Comparison of ENCODE assay signal across 9 cellular contexts in genomic region chr11:76339217-76339616, GRCh38. TPM values are rescaled to one million over a fixed set of nuclear protein-coding genes. Genes with fewer than 3 reads are reported as not detected.
DNase-seq lines count a peak whose midpoint lies in the region; ATAC-seq and TF ChIP-seq lines count a peak whose summit lies in the region.
"Had no signal": no experiment of that assay in that cellular context is flagged by ENCODE, and none has a peak within 500 bp of the region (broad histone marks: within the 10 kb centered on the region; RNA-seq: fewer than 3 reads in every experiment).

No MANE protein-coding gene starts in this region.

- POLR2A ChIA-PET in activated CD8-positive, alpha-beta T cell treated with anti-CD3 and anti-CD28 coated beads, Interleukin-2, amount 10 ng/mL, durations not matched to agents 7 days and 5 days (lab: Charles Lee), result no interaction called here
- POLR2A ChIA-PET in WTC11 (lab: Charles Lee), result no interaction called here

- no peak for ATAC-seq in activated CD8-positive, alpha-beta T cell treated with anti-CD3 and anti-CD28 coated beads, Interleukin-2, amount 10 ng/mL, durations not matched to agents 7 days and 5 days
- ATAC-seq in right cardiac atrium (peak; percentile 93 to 97), WTC11 (no peak), HG03025 (IDR thresholded peaks at IDR 0.05; ENCODE audit: low FRiP score, unreplicated experiment) (no peak)

- peaks cover 21% of the 10 kb centered on the region for H3K4me1 Mint-ChIP-seq in activated CD8-positive, alpha-beta T cell treated with anti-CD3 and anti-CD28 coated beads, Interleukin-2, amount 10 ng/mL, durations not matched to agents 7 days and 5 days (ENCODE audit: low read depth)
- H3K4me1 Mint-ChIP-seq in WTC11, result no peaks in the 10 kb centered on the region
- H3K4me1 Mint-ChIP-seq in endodermal cell, result no peaks in the 10 kb centered on the region

- no peaks in the 10 kb centered on the region for H3K36me3 ChIP-seq in suprapubic skin
- no peaks in the 10 kb centered on the region for H3K36me3 ChIP-seq in endodermal cell (ENCODE audit: control insufficient read depth, insufficient read depth, low read length)

- peaks cover 17% of the 10 kb centered on the region for H3K9me3 Mint-ChIP-seq in activated CD8-positive, alpha-beta T cell treated with anti-CD3 and anti-CD28 coated beads, Interleukin-2, amount 10 ng/mL, durations not matched to agents 7 days and 5 days (ENCODE audit: insufficient read depth)
- H3K9me3 Mint-ChIP-seq in WTC11 (peaks cover 26% of the 10 kb centered on the region), endodermal cell (peaks cover 27% of the 10 kb centered on the region)

- peak overlapping the region; percentile 35 for H3K27ac Mint-ChIP-seq in activated CD8-positive, alpha-beta T cell treated with anti-CD3 and anti-CD28 coated beads, Interleukin-2, amount 10 ng/mL, durations not matched to agents 7 days and 5 days
- H3K27ac Mint-ChIP-seq in WTC11, result no peak overlapping the region
- no peak overlapping the region for H3K27ac Mint-ChIP-seq in endodermal cell

- intact Hi-C loops in right cardiac atrium (cut with DNase I), result no loop called here

- H3K9me3 ChIP-seq in right cardiac atrium (ENCODE audit: control insufficient read depth, low read length) (no peaks in the 10 kb centered on the region), suprapubic skin (no peaks in the 10 kb centered on the region), endodermal cell (ENCODE audit: control insufficient read depth, low read length) (peaks cover 25% of the 10 kb centered on the region)

- H3K27me3 ChIP-seq in HL-60 (ENCODE audit: insufficient read depth, poor library complexity, severe bottlenecking), result no peaks in the 10 kb centered on the region
- H3K27me3 ChIP-seq in right cardiac atrium (ENCODE audit: control insufficient read depth, insufficient read depth), result no peaks in the 10 kb centered on the region
- no peaks in the 10 kb centered on the region for H3K27me3 ChIP-seq in suprapubic skin
- H3K27me3 ChIP-seq in endodermal cell (ENCODE audit: control insufficient read depth, insufficient read depth, low read length, poor library complexity, severe bottlenecking), result no peaks in the 10 kb centered on the region

- no peak overlapping the region for H3K9ac ChIP-seq in endodermal cell (ENCODE audit: extremely low read depth, low read length, poor library complexity, severe bottlenecking)

- no peak overlapping the region for H3K4me3 ChIP-seq in HL-60 (replicated peaks; ENCODE audit: insufficient read depth, low read length)
- H3K4me3 ChIP-seq in right cardiac atrium (ENCODE audit: low read length), result no peak overlapping the region
- no peak overlapping the region for H3K4me3 ChIP-seq in suprapubic skin
- no peak overlapping the region for H3K4me3 ChIP-seq in endodermal cell (ENCODE audit: low read length)

- CTCF ChIA-PET in activated CD8-positive, alpha-beta T cell treated with anti-CD3 and anti-CD28 coated beads, Interleukin-2, amount 10 ng/mL, durations not matched to agents 7 days and 5 days (lab: Charles Lee), result no interaction called here
- CTCF ChIA-PET in WTC11 (lab: Charles Lee), result no interaction called here

- no peak for TF ChIP-seq POLR2A in suprapubic skin (IDR thresholded peaks at IDR 0.05)

- WGBS in right cardiac atrium, result 32% methylated on average over 6 of the region's 6 CpGs
- WGBS in suprapubic skin, result 36% methylated on average over 6 of the region's 6 CpGs
- WGBS in endodermal cell (ENCODE audit: insufficient coverage in 1 of 2, insufficient read length in 1 of 2), 2 experiments, result 84 to 96% methylated on average over 5 to 6 of the region's 6 CpGs

- peak overlapping the region; percentile 82 for H3K27ac ChIP-seq in HL-60 (replicated peaks)
- peak overlapping the region; percentile 75 for H3K27ac ChIP-seq in right cardiac atrium (ENCODE audit: low read length)
- H3K27ac ChIP-seq in suprapubic skin, result peak overlapping the region; percentile 27
- no peak overlapping the region for H3K27ac ChIP-seq in endodermal cell (ENCODE audit: low read depth, low read length)

- TF ChIP-seq CTCF in HL-60 (IDR thresholded peaks at IDR 0.05; ENCODE audit: insufficient read depth, low read length) (no peak), suprapubic skin (IDR thresholded peaks at IDR 0.05) (no peak), WTC11 (IDR thresholded peaks at IDR 0.05) (no peak), endodermal cell (conservative IDR thresholded peaks at IDR 0.05) (no peak)

- DNase-seq in HL-60 (ENCODE audit: low read depth in 1 of 2, low spot score in 1 of 2), result peak; percentile 66 to 90
- no peak for DNase-seq in activated CD8-positive, alpha-beta T cell treated with anti-CD3 and anti-CD28 coated beads, Interleukin-2, amount 10 ng/mL, durations not matched to agents 7 days and 5 days
- peak; percentile 75 to 89 (median 83) for DNase-seq in right cardiac atrium
- DNase-seq in suprapubic skin (ENCODE audit: low spot score in 2 of 2), result peak in 1 of 2 donors; percentile 88
- DNase-seq in AG08396 (ENCODE audit: low spot score), result no peak
- no peak for DNase-seq in WTC11 (ENCODE audit: low spot score)
- DNase-seq in endodermal cell, result no peak
- DNase-seq: NCI-H2171 had no signal

- peaks cover 5% of the 10 kb centered on the region for H3K4me1 ChIP-seq in right cardiac atrium (ENCODE audit: control insufficient read depth, insufficient read depth, low read length)
- no peaks in the 10 kb centered on the region for H3K4me1 ChIP-seq in suprapubic skin
- H3K4me1 ChIP-seq in endodermal cell (ENCODE audit: control insufficient read depth, insufficient read depth, low read length), result no peaks in the 10 kb centered on the region

- peaks cover 2% of the 10 kb centered on the region for H3K36me3 Mint-ChIP-seq in activated CD8-positive, alpha-beta T cell treated with anti-CD3 and anti-CD28 coated beads, Interleukin-2, amount 10 ng/mL, durations not matched to agents 7 days and 5 days (ENCODE audit: low read depth)
- peaks cover 24% of the 10 kb centered on the region for H3K36me3 Mint-ChIP-seq in WTC11
- H3K36me3 Mint-ChIP-seq in endodermal cell (ENCODE audit: low read depth), result peaks cover 2% of the 10 kb centered on the region

- no peak overlapping the region for H3K4me3 Mint-ChIP-seq in activated CD8-positive, alpha-beta T cell treated with anti-CD3 and anti-CD28 coated beads, Interleukin-2, amount 10 ng/mL, durations not matched to agents 7 days and 5 days
- H3K4me3 Mint-ChIP-seq in WTC11 (no peak overlapping the region), endodermal cell (no peak overlapping the region)

- no peak for TF ChIP-seq EP300 in suprapubic skin (IDR thresholded peaks at IDR 0.05)

- H3K27me3 Mint-ChIP-seq in activated CD8-positive, alpha-beta T cell treated with anti-CD3 and anti-CD28 coated beads, Interleukin-2, amount 10 ng/mL, durations not matched to agents 7 days and 5 days (ENCODE audit: low read depth), result no peaks in the 10 kb centered on the region
- peaks cover 4% of the 10 kb centered on the region; the same call in 1 of the 2 replicates for H3K27me3 Mint-ChIP-seq in WTC11 (ENCODE audit: low read depth)
- peaks cover 5% of the 10 kb centered on the region for H3K27me3 Mint-ChIP-seq in endodermal cell (ENCODE audit: insufficient read depth)

TF ChIP-seq in WTC11, 78 proteins besides CTCF, POLR2A, EP300 and RAD21 (continues in another document):
- TF ChIP-seq NFYB (CRISPR knock-in tag; conservative IDR thresholded peaks at IDR 0.05; ENCODE audit: low read depth), result no peak
- TF ChIP-seq E2F4 (CRISPR knock-in tag; IDR thresholded peaks at IDR 0.05; ENCODE audit: borderline replicate concordance, low read depth), result no peak
- TF ChIP-seq ZNF121 (CRISPR knock-in tag; IDR thresholded peaks at IDR 0.05), result no peak

RNA-seq across cellular contexts. Expression of gene THAP12, which starts 41.7 kb away (rescaled TPM):
- total RNA-seq in activated CD8-positive, alpha-beta T cell treated with anti-CD3 and anti-CD28 coated beads, Interleukin-2, amount 10 ng/mL, durations not matched to agents 7 days and 5 days, result 10 to 100 TPM; 50.8 to 53.1 TPM
- total RNA-seq in right cardiac atrium (10 to 100 TPM; 18.0 to 23.6 (median 19.7) TPM), suprapubic skin (10 to 100 TPM; 19.1 to 28.5 (median 23.6) TPM), WTC11 (2021) (26.9 to 27.6 TPM (median 27.4 TPM) in 3 replicates), endodermal cell (10 to 100 TPM; 39.6 to 46.2 TPM)
- 10.5 TPM for polyA plus RNA-seq in right cardiac atrium
- 55.9 TPM for polyA plus RNA-seq in endodermal cell (2013, experiment 1 of 2)
- polyA plus RNA-seq in endodermal cell (2013, experiment 2 of 2), result 53.8 TPM

RNA-seq across cellular contexts. Expression of gene GVQW3, which starts 41.9 kb away (rescaled TPM):
- total RNA-seq in activated CD8-positive, alpha-beta T cell treated with anti-CD3 and anti-CD28 coated beads, Interleukin-2, amount 10 ng/mL, durations not matched to agents 7 days and 5 days, result 1 to 10 TPM; 3.5 to 4.0 TPM
- total RNA-seq in right cardiac atrium (1 to 10 TPM in 3 of 4 donors, under 1 TPM in 1; 0.92 to 3.5 (median 2.1) TPM), suprapubic skin (1 to 10 TPM in 2 of 4 donors, under 1 TPM in 2; 0.36 to 2.5 (median 1.1) TPM), WTC11 (2021) (7.0 to 8.1 TPM (median 7.7 TPM) in 3 replicates), endodermal cell (10 to 100 TPM in 1 of 2 donors, 1 to 10 TPM in 1; 6.6 to 13.5 TPM)
- 0.77 TPM for polyA plus RNA-seq in right cardiac atrium
- 8.3 TPM for polyA plus RNA-seq in endodermal cell (2013, experiment 1 of 2)
- 7.7 TPM for polyA plus RNA-seq in endodermal cell (2013, experiment 2 of 2)

Comparison
In these comparisons a context has a peak if more than half of its experiments do, and no peak if none do; other contexts are left out.
1. DNase-seq: peak in HL-60 (2 of 2) and right cardiac atrium (3 of 3); none in activated CD8-positive, alpha-beta T cell treated with anti-CD3 and anti-CD28 coated beads, Interleukin-2, amount 10 ng/mL, durations not matched to agents 7 days and 5 days (single experiment), AG08396 (single experiment), WTC11 (single experiment) and endodermal cell (single experiment).
2. ATAC-seq: peak in right cardiac atrium (2 of 2); none in activated CD8-positive, alpha-beta T cell treated with anti-CD3 and anti-CD28 coated beads, Interleukin-2, amount 10 ng/mL, durations not matched to agents 7 days and 5 days (single experiment), WTC11 (single experiment) and HG03025 (single experiment).